8 cellular contexts compared by ENCODE assay signal in genomic region chr4:6470502-6471302, GRCh38. TPM values are rescaled to one million over a fixed set of nuclear protein-coding genes. Genes with fewer than 3 reads are reported as not detected.
DNase-seq lines count a peak whose midpoint lies in the region; ATAC-seq and TF ChIP-seq lines count a peak whose summit lies in the region.

No MANE protein-coding gene starts in this region.

- ATAC-seq in activated CD8-positive, alpha-beta T cell treated with anti-CD3 and anti-CD28 coated beads, Interleukin-2, amount 10 ng/mL, durations not matched to agents 7 days and 5 days = peak; percentile 46
- ATAC-seq in foreskin keratinocyte = peak; percentile 59
- ATAC-seq in GM18519 (IDR thresholded peaks at IDR 0.05; ENCODE audit: low FRiP score, unreplicated experiment) = no peak

- no peaks in the 10 kb centered on the region for H3K9me3 Mint-ChIP-seq in activated T-cell treated with anti-CD3 and anti-CD28 coated beads, Interleukin-2, amount 50 U/mL, for 24 hours
- H3K9me3 Mint-ChIP-seq in activated CD8-positive, alpha-beta T cell treated with anti-CD3 and anti-CD28 coated beads, Interleukin-2, amount 10 ng/mL, durations not matched to agents 7 days and 5 days (ENCODE audit: insufficient read depth) = no peaks in the 10 kb centered on the region

- no peaks in the 10 kb centered on the region for H3K79me2 ChIP-seq in neural cell (replicated peaks; ENCODE audit: insufficient read depth, low read length)

- no peak for TF ChIP-seq EP300 in neural cell (conservative IDR thresholded peaks at IDR 0.05; ENCODE audit: poor library complexity, severe bottlenecking)

- no peaks in the 10 kb centered on the region for H3K9me2 ChIP-seq in neural cell (ENCODE audit: insufficient read depth, low read length)

- peak; percentile 11 for TF ChIP-seq RAD21 in neural cell (conservative IDR thresholded peaks at IDR 0.05)

- peak overlapping the region; percentile 78 for H3K9ac ChIP-seq in neural cell (ENCODE audit: low read length)

- no peaks in the 10 kb centered on the region for H3K4me1 ChIP-seq in foreskin keratinocyte
- H3K4me1 ChIP-seq in effector memory CD4-positive, alpha-beta T cell (ENCODE audit: control insufficient read depth, insufficient read depth, low read length, poor library complexity, severe bottlenecking) = peaks cover 9% of the 10 kb centered on the region

- H3K27ac ChIP-seq in foreskin keratinocyte = no peak overlapping the region
- peak overlapping the region; percentile 45 for H3K27ac ChIP-seq in neural cell (ENCODE audit: low read length)
- H3K27ac ChIP-seq in effector memory CD4-positive, alpha-beta T cell (ENCODE audit: insufficient read depth, low read length, poor library complexity, severe bottlenecking) = no peak overlapping the region

- no peaks in the 10 kb centered on the region for H3K9me3 ChIP-seq in neural cell (ENCODE audit: low read length)
- H3K9me3 ChIP-seq in effector memory CD4-positive, alpha-beta T cell (ENCODE audit: control insufficient read depth, low read length) = no peaks in the 10 kb centered on the region

- peak overlapping the region; percentile 62 for H3K4me2 ChIP-seq in neural cell (ENCODE audit: low read length)

- H3K27me3 ChIP-seq in foreskin keratinocyte (peaks cover 46% of the 10 kb centered on the region), neural cell (ENCODE audit: insufficient read depth, low read depth, low read length) (peaks cover 46% of the 10 kb centered on the region)
- peaks cover 20% of the 10 kb centered on the region for H3K27me3 ChIP-seq in effector memory CD4-positive, alpha-beta T cell (replicated peaks; ENCODE audit: control insufficient read depth, insufficient read depth, low read length, poor library complexity, severe bottlenecking)

- no peaks in the 10 kb centered on the region for H4K20me1 ChIP-seq in neural cell (ENCODE audit: insufficient read depth)

- H3K36me3 ChIP-seq in neural cell (ENCODE audit: insufficient read depth, low read length) = no peaks in the 10 kb centered on the region
- H3K36me3 ChIP-seq in effector memory CD4-positive, alpha-beta T cell (ENCODE audit: control insufficient read depth, insufficient read depth, low read length) = no peaks in the 10 kb centered on the region

- peak overlapping the region; percentile 35 for H3K4me3 Mint-ChIP-seq in activated T-cell treated with anti-CD3 and anti-CD28 coated beads, Interleukin-2, amount 50 U/mL, for 24 hours
- H3K4me3 Mint-ChIP-seq in activated CD8-positive, alpha-beta T cell treated with anti-CD3 and anti-CD28 coated beads, Interleukin-2, amount 10 ng/mL, durations not matched to agents 7 days and 5 days = no peak overlapping the region

- H3K27ac Mint-ChIP-seq in activated T-cell treated with anti-CD3 and anti-CD28 coated beads, Interleukin-2, amount 50 U/mL, for 24 hours = no peak overlapping the region
- no peak overlapping the region for H3K27ac Mint-ChIP-seq in activated CD8-positive, alpha-beta T cell treated with anti-CD3 and anti-CD28 coated beads, Interleukin-2, amount 10 ng/mL, durations not matched to agents 7 days and 5 days

- H3F3A ChIP-seq in neural cell (ENCODE audit: insufficient read depth, low read length, poor library complexity, severe bottlenecking) = no peaks in the 10 kb centered on the region

- H3K36me3 Mint-ChIP-seq in activated T-cell treated with anti-CD3 and anti-CD28 coated beads, Interleukin-2, amount 50 U/mL, for 24 hours (ENCODE audit: low read depth) = no peaks in the 10 kb centered on the region
- no peaks in the 10 kb centered on the region for H3K36me3 Mint-ChIP-seq in activated CD8-positive, alpha-beta T cell treated with anti-CD3 and anti-CD28 coated beads, Interleukin-2, amount 10 ng/mL, durations not matched to agents 7 days and 5 days (ENCODE audit: low read depth)

- DNase-seq in activated T-cell treated with anti-CD3 and anti-CD28 coated beads, Interleukin-2, amount 50 U/mL, for 24 hours = peak; percentile 36
- no peak for DNase-seq in activated T-cell treated with anti-CD3 and anti-CD28 coated beads, Interleukin-2, amount 50 U/mL, for 1 hour
- peak; percentile 24 for DNase-seq in activated CD8-positive, alpha-beta T cell treated with anti-CD3 and anti-CD28 coated beads, Interleukin-2, amount 10 ng/mL, durations not matched to agents 7 days and 5 days
- no peak for DNase-seq in foreskin keratinocyte
- no peak for DNase-seq in DMS153 treated with DMSO at 0.1 percent for 48 hours (lab: John Stamatoyannopoulos, UW; ENCODE audit: unreplicated experiment)
- DNase-seq in effector memory CD4-positive, alpha-beta T cell = no peak

- peaks cover 83% of the 10 kb centered on the region for H3K27me3 Mint-ChIP-seq in activated T-cell treated with anti-CD3 and anti-CD28 coated beads, Interleukin-2, amount 50 U/mL, for 24 hours
- peaks cover 52% of the 10 kb centered on the region for H3K27me3 Mint-ChIP-seq in activated CD8-positive, alpha-beta T cell treated with anti-CD3 and anti-CD28 coated beads, Interleukin-2, amount 10 ng/mL, durations not matched to agents 7 days and 5 days (ENCODE audit: low read depth)

- no peak for TF ChIP-seq CTCF in foreskin keratinocyte (conservative IDR thresholded peaks at IDR 0.05)
- TF ChIP-seq CTCF in neural cell (IDR thresholded peaks at IDR 0.05; ENCODE audit: poor library complexity, severe bottlenecking) = no peak

- H3K4me3 ChIP-seq in neural cell (ENCODE audit: low read length) = peak overlapping the region; percentile 87
- H3K4me3 ChIP-seq in effector memory CD4-positive, alpha-beta T cell (ENCODE audit: insufficient read depth, low read depth, low read length, poor library complexity, severe bottlenecking) = no peak overlapping the region

- CTCF ChIA-PET in activated CD8-positive, alpha-beta T cell treated with anti-CD3 and anti-CD28 coated beads, Interleukin-2, amount 10 ng/mL, durations not matched to agents 7 days and 5 days (lab: Charles Lee) = no interaction called here

- H2AFZ ChIP-seq in neural cell (ENCODE audit: low read depth, low read length) = no peak overlapping the region

- POLR2A ChIA-PET in activated CD8-positive, alpha-beta T cell treated with anti-CD3 and anti-CD28 coated beads, Interleukin-2, amount 10 ng/mL, durations not matched to agents 7 days and 5 days (lab: Charles Lee) = no interaction called here

- H3K4me1 Mint-ChIP-seq in activated T-cell treated with anti-CD3 and anti-CD28 coated beads, Interleukin-2, amount 50 U/mL, for 24 hours (ENCODE audit: low read depth) = peaks cover 8% of the 10 kb centered on the region
- H3K4me1 Mint-ChIP-seq in activated CD8-positive, alpha-beta T cell treated with anti-CD3 and anti-CD28 coated beads, Interleukin-2, amount 10 ng/mL, durations not matched to agents 7 days and 5 days (ENCODE audit: low read depth) = peaks cover 7% of the 10 kb centered on the region

TF ChIP-seq in neural cell, 6 proteins besides CTCF, POLR2A, EP300 and RAD21:
- TF ChIP-seq POLR2AphosphoS5 (IDR thresholded peaks at IDR 0.05) = no peak
- TF ChIP-seq SMC3 (conservative IDR thresholded peaks at IDR 0.05; ENCODE audit: poor library complexity) = peak; percentile 33
- no peak for TF ChIP-seq TAF1 (IDR thresholded peaks at IDR 0.05; ENCODE audit: low read depth)
- TF ChIP-seq REST (IDR thresholded peaks at IDR 0.05; ENCODE audit: borderline replicate concordance) = no peak

RNA-seq across cellular contexts. Expression of gene PPP2R2C, which starts 1.7 kb away (rescaled TPM):
- not detected for total RNA-seq in activated CD8-positive, alpha-beta T cell treated with anti-CD3 and anti-CD28 coated beads, Interleukin-2, amount 10 ng/mL, durations not matched to agents 7 days and 5 days
- total RNA-seq in foreskin keratinocyte = 0.18 and 1.1 TPM in 2 replicates
- polyA plus RNA-seq in foreskin keratinocyte = 0.10 and 0.54 TPM in 2 replicates
- 34.4 and 41.2 TPM in 2 replicates for polyA plus RNA-seq in neural cell
- 73.6 and 75.0 TPM in 2 replicates for polyA minus RNA-seq in neural cell

Comparison
In these comparisons a context has a peak if more than half of its experiments do, and no peak if none do; other contexts are left out.
1. DNase-seq: peak in activated T-cell treated with anti-CD3 and anti-CD28 coated beads, Interleukin-2, amount 50 U/mL, for 24 hours (single experiment) and activated CD8-positive, alpha-beta T cell treated with anti-CD3 and anti-CD28 coated beads, Interleukin-2, amount 10 ng/mL, durations not matched to agents 7 days and 5 days (single experiment); none in activated T-cell treated with anti-CD3 and anti-CD28 coated beads, Interleukin-2, amount 50 U/mL, for 1 hour (single experiment), foreskin keratinocyte (0 of 2), DMS153 treated with DMSO at 0.1 percent for 48 hours (single experiment) and effector memory CD4-positive, alpha-beta T cell (0 of 3).